In the genomic region with DNA sequence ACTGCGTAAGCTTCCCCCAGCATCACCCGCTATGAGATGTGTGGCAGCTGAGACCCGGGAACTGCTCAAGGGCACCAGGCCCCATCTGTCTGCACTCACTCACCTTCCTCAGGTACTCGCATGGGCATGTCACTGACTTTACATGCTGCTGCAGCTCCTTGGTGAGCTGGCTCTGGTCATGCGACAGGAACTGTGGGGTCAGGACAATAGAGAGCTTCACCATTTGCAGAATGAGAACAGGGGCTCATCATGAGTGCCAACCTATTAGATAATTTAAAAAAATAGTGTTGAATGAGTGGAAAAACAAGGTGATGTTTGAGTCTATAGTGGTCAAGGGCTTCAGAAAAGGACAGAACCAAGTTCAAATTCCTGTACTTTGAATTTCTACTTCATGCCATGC, we compare ENCODE assay signal across 7 cellular contexts. TPM values are rescaled to one million over a fixed set of nuclear protein-coding genes. Genes with fewer than 3 reads are reported as not detected.
DNase-seq lines count a peak whose midpoint lies in the region; ATAC-seq and TF ChIP-seq lines count a peak whose summit lies in the region.
"Not testable (repeated sequence)": the region's sequence is repeated elsewhere in the genome, so short reads cannot be mapped to it uniquely, and the experiment has no call there.

No MANE protein-coding gene starts in this region.

- not testable (repeated sequence) for H4K20me1 ChIP-seq in Karpas-422 (ENCODE audit: insufficient read depth, low read depth, low read length); SU-DHL-6 (ENCODE audit: low read depth, low read length); mammary epithelial cell (ENCODE audit: insufficient read depth, low read length)

- in situ Hi-C loops in mammary epithelial cell (cut with MboI; ENCODE audit: low sequenced_read_pairs in 2 of 2): not testable (repeated sequence)

- not testable (repeated sequence) for TF ChIP-seq EP300 in esophagus muscularis mucosa (IDR thresholded peaks at IDR 0.05)

- H3K4me1 Mint-ChIP-seq in stimulated activated naive B cell treated with anti-CD40 and anti-IgM and Interleukin-4, amounts not matched to agents 10 μg/mL and 1 μg/mL and 100 μg/mL, for 72 hours: not testable (repeated sequence)

- CTCF ChIA-PET in mammary epithelial cell (lab: Charles Lee; ENCODE audit: low non-redundant PET): not testable (repeated sequence)

- not testable (repeated sequence) for H3K27ac Mint-ChIP-seq in stimulated activated naive B cell treated with anti-CD40 and anti-IgM and Interleukin-4, amounts not matched to agents 10 μg/mL and 1 μg/mL and 100 μg/mL, for 72 hours

- H3K36me3 ChIP-seq in Karpas-422 (ENCODE audit: insufficient read depth, low read length); SU-DHL-6 (ENCODE audit: low read length); mammary epithelial cell (ENCODE audit: insufficient read depth, low read length); esophagus muscularis mucosa: not testable (repeated sequence)

- not testable (repeated sequence) for H3K27me3 Mint-ChIP-seq in stimulated activated naive B cell treated with anti-CD40 and anti-IgM and Interleukin-4, amounts not matched to agents 10 μg/mL and 1 μg/mL and 100 μg/mL, for 72 hours

- not testable (repeated sequence) for H3K27me3 ChIP-seq in Karpas-422 (ENCODE audit: low read length); SU-DHL-6 (ENCODE audit: low read length); mammary epithelial cell (ENCODE audit: insufficient read depth, low read length); esophagus muscularis mucosa

- peak overlapping the region; percentile 45; the same call in 1 of the 2 replicates for H3K27ac ChIP-seq in Karpas-422 (ENCODE audit: low read length)
- H3K27ac ChIP-seq in SU-DHL-6 (ENCODE audit: low read depth, low read length): peak overlapping the region; percentile 64
- peak overlapping the region; percentile 44 for H3K27ac ChIP-seq in mammary epithelial cell (ENCODE audit: insufficient read depth, low read depth, low read length)
- not testable (repeated sequence) for H3K27ac ChIP-seq in esophagus muscularis mucosa (replicated peaks in 1 of 4)

- intact Hi-C loops in mammary epithelial cell (cut with micrococcal nuclease); esophagus muscularis mucosa (cut with DNase I); posterior vena cava (cut with DNase I): not testable (repeated sequence)

- H3K4me3 Mint-ChIP-seq in stimulated activated naive B cell treated with anti-CD40 and anti-IgM and Interleukin-4, amounts not matched to agents 10 μg/mL and 1 μg/mL and 100 μg/mL, for 72 hours: not testable (repeated sequence)

- dilution Hi-C loops in mammary epithelial cell (cut with HindIII; ENCODE audit: low sequenced_read_pairs): not testable (repeated sequence)

- WGBS in mammary epithelial cell (ENCODE audit: low coverage, missing lambda C conversion rate): 0% methylated on average over 1 of the region's 5 CpGs
- WGBS in esophagus muscularis mucosa: no CpG with 5 or more reads among the region's 5 CpGs

- H3K9me3 Mint-ChIP-seq in stimulated activated naive B cell treated with anti-CD40 and anti-IgM and Interleukin-4, amounts not matched to agents 10 μg/mL and 1 μg/mL and 100 μg/mL, for 72 hours: not testable (repeated sequence)

- TF ChIP-seq POLR2A in esophagus muscularis mucosa (IDR thresholded peaks at IDR 0.05; ENCODE audit: low read depth): not testable (repeated sequence)

- not testable (repeated sequence) for BruUV-seq in mammary epithelial cell (replicated peaks; lab: Mats Ljungman, UMichigan)

- not testable (repeated sequence) for H3K9ac ChIP-seq in Karpas-422 (ENCODE audit: low read length); SU-DHL-6 (ENCODE audit: low read length); mammary epithelial cell (ENCODE audit: insufficient read depth, low read length)

- not testable (repeated sequence) for H3K36me3 Mint-ChIP-seq in stimulated activated naive B cell treated with anti-CD40 and anti-IgM and Interleukin-4, amounts not matched to agents 10 μg/mL and 1 μg/mL and 100 μg/mL, for 72 hours

- H3K4me3 ChIP-seq in Karpas-422 (ENCODE audit: low read length); SU-DHL-6 (ENCODE audit: insufficient read depth, low read length, poor library complexity, severe bottlenecking); mammary epithelial cell (replicated peaks in 1 of 3; ENCODE audit: insufficient read depth in 1 of 3, low read depth in 2 of 3, low read length in 3 of 3); esophagus muscularis mucosa: not testable (repeated sequence)

- not testable (repeated sequence) for ATAC-seq in stimulated activated naive B cell treated with anti-CD40 and anti-IgM and Interleukin-4, amounts not matched to agents 10 μg/mL and 1 μg/mL and 100 μg/mL, for 72 hours (replicated peaks)

- not testable (repeated sequence) for H2AFZ ChIP-seq in Karpas-422 (ENCODE audit: low read length); SU-DHL-6 (ENCODE audit: low read depth, low read length, severe bottlenecking); mammary epithelial cell (ENCODE audit: low read depth, low read length)

- not testable (repeated sequence) for H3F3A ChIP-seq in SU-DHL-6 (ENCODE audit: insufficient read depth)

- DNase-seq in Ammon's horn (ENCODE audit: low spot score) (peak; percentile 0), Karpas-422 (peak; percentile 27), mammary epithelial cell (peak; percentile 73), esophagus muscularis mucosa (ENCODE audit: extremely low spot score) (peak; percentile 4), posterior vena cava (ENCODE audit: low spot score) (peak; percentile 11)
- peak; percentile 5 for DNase-seq in stimulated activated naive B cell treated with anti-CD40 and anti-IgM and Interleukin-4, amounts not matched to agents 10 μg/mL and 1 μg/mL and 100 μg/mL, for 72 hours

- H3K9me2 ChIP-seq in Karpas-422 (replicated peaks; ENCODE audit: insufficient read depth, low read length); SU-DHL-6 (replicated peaks; ENCODE audit: insufficient read depth, low read length): not testable (repeated sequence)

- H3K9me3 ChIP-seq in Karpas-422 (ENCODE audit: low read length); SU-DHL-6 (ENCODE audit: insufficient read depth, low read length); mammary epithelial cell (replicated peaks; ENCODE audit: insufficient read depth, low read length); esophagus muscularis mucosa: not testable (repeated sequence)

- H3K4me2 ChIP-seq in Karpas-422 (ENCODE audit: low read depth, low read length, poor library complexity, severe bottlenecking); mammary epithelial cell (ENCODE audit: insufficient read depth, low read depth, low read length): not testable (repeated sequence)
- peak overlapping the region; percentile 31 for H3K4me2 ChIP-seq in SU-DHL-6 (ENCODE audit: low read depth, low read length, poor library complexity, severe bottlenecking)

- not testable (repeated sequence) for H3K4me1 ChIP-seq in Karpas-422 (ENCODE audit: low read length); mammary epithelial cell (ENCODE audit: insufficient read depth, low read length); esophagus muscularis mucosa

- H3K79me2 ChIP-seq in Karpas-422 (ENCODE audit: low read length); SU-DHL-6 (ENCODE audit: insufficient read depth, low read length); mammary epithelial cell (ENCODE audit: insufficient read depth, low read length): not testable (repeated sequence)

- not testable (repeated sequence) for TF ChIP-seq CTCF in SU-DHL-6 (IDR thresholded peaks at IDR 0.05; ENCODE audit: insufficient read depth, low read length, poor library complexity, severe bottlenecking); mammary epithelial cell (conservative IDR thresholded peaks at IDR 0.05 in 1 of 2, IDR thresholded peaks at IDR 0.05 in 1 of 2; ENCODE audit: extremely low read depth in 1 of 2, insufficient read depth in 1 of 2, low read depth in 1 of 2, low read length in 2 of 2); esophagus muscularis mucosa (IDR thresholded peaks at IDR 0.05)

RNA-seq across cellular contexts. Expression of gene NPIPB6, which starts 0.7 kb away (rescaled TPM):
- total RNA-seq in Karpas-422 (2014; rRNA removed; shearing (Covaris generic); ENCODE audit: low replicate concordance): 0.47 and 8.3 TPM in 2 replicates
- under 1 TPM in 1 of 2 donors, not detected in 1; 0.26 TPM for total RNA-seq in mammary epithelial cell
- polyA plus RNA-seq in mammary epithelial cell: 0.25 TPM
- polyA minus RNA-seq in mammary epithelial cell: 2.7 TPM
- total RNA-seq in esophagus muscularis mucosa: 1 to 10 TPM in 2 of 4 donors, under 1 TPM in 1, not detected in 1; 0.58 to 3.3 (median 2.7) TPM
- 1 to 10 TPM; 1.5 to 3.4 TPM for total RNA-seq in posterior vena cava

RNA-seq across cellular contexts. Expression of gene EIF3CL, which starts 41.0 kb away (rescaled TPM):
- total RNA-seq in Karpas-422 (2014; rRNA removed; shearing (Covaris generic); ENCODE audit: low replicate concordance): 118 and 148 TPM in 2 replicates
- total RNA-seq in mammary epithelial cell (100 to 1,000 TPM in 1 of 2 donors, 10 to 100 TPM in 1; 27.7 to 244 TPM), esophagus muscularis mucosa (100 to 1,000 TPM; 113 to 225 (median 116) TPM), posterior vena cava (10 to 100 TPM; 42.2 to 70.3 TPM)
- 204 TPM for polyA plus RNA-seq in mammary epithelial cell
- 394 TPM for polyA minus RNA-seq in mammary epithelial cell

Comparison
In these comparisons a context has a peak if more than half of its experiments do, and no peak if none do; other contexts are left out.
1. DNase-seq: peak in every context shown above with its lines; median percentile 73 in mammary epithelial cell; 27 in Karpas-422; 11 in posterior vena cava; 5 in stimulated activated naive B cell treated with anti-CD40 and anti-IgM and Interleukin-4, amounts not matched to agents 10 μg/mL and 1 μg/mL and 100 μg/mL, for 72 hours; 4 in esophagus muscularis mucosa; 0 in Ammon's horn.